In the genomic region with DNA sequence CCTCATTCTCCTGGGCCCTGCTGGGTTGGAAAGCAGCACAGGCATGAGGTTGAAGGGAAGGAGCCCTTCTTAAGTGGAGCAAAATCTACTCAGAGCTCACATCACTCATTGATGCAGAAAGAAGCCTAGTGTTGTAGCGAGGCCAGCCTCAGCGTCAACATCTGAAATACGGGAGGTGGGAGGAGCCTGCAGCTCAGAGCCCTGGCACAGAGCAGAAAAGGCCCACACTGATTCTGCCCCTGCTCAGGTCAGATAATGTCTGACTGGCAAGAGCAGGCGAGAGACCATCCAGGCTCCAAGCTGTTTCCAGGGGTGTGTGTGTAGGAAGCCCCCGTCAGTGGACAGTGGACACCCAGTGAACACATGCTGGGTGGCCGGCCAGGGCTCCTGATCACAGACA, we compare ENCODE assay signal across 35 cellular contexts.
A peak's percentile ranks its signal among the peaks of the same experiment; 100 is the strongest.
DNase-seq lines count a peak whose midpoint lies in the region; ATAC-seq, FAIRE-seq and TF ChIP-seq lines count a peak whose summit lies in the region.
"Had no signal": no experiment of that assay in that cellular context is flagged by ENCODE, and none has a peak within 500 bp of the region (broad histone marks: within the 10 kb centered on the region; RNA-seq: fewer than 3 reads in every experiment).

No MANE protein-coding gene starts in this region.

- H3K79me2 ChIP-seq in HepG2 (ENCODE audit: insufficient read depth, low read length) = no peaks in the 10 kb centered on the region

- peak; percentile 70 for ATAC-seq in left lobe of liver
- no peak for ATAC-seq in HepG2
- no peak for ATAC-seq in heart right ventricle
- ATAC-seq in stimulated activated naive CD8-positive, alpha-beta T cell treated with anti-CD3 and anti-CD28 coated beads, Interleukin-15, amount 100 ng/mL, for 72 hours = no peak
- ATAC-seq: A549; CD8-positive, alpha-beta T cell had no signal

- H3K9me3 ChIP-seq in HepG2 (ENCODE audit: low read length) (no peaks in the 10 kb centered on the region), heart right ventricle (no peaks in the 10 kb centered on the region), A673 (ENCODE audit: low read depth, low read length, poor library complexity, severe bottlenecking) (no peaks in the 10 kb centered on the region)
- H3K9me3 ChIP-seq: A549; BE2C; BLaER1; BLaER1 treated with 17β-estradiol and CSF1 and Interleukin-3, amounts not matched to agents 10 nM and 100 nM; Caco-2 had no signal

- no peak overlapping the region for H3K9ac ChIP-seq in HepG2 (ENCODE audit: insufficient read depth, low read depth, low read length)
- H3K9ac ChIP-seq: BLaER1; BLaER1 treated with 17β-estradiol and CSF1 and Interleukin-3, amounts not matched to agents 10 nM and 100 nM had no signal

- POLR2A ChIA-PET in HepG2 (lab: Yijun Ruan, JAX) (no interaction called here), A673 (lab: Charles Lee; ENCODE audit: low non-redundant PET) (no interaction called here)

- no peaks in the 10 kb centered on the region for H4K20me1 ChIP-seq in HepG2 (ENCODE audit: insufficient read depth, low read length)
- H4K20me1 ChIP-seq: BLaER1; BLaER1 treated with 17β-estradiol and CSF1 and Interleukin-3, amounts not matched to agents 10 nM and 100 nM had no signal

- H3K4me2 ChIP-seq in HepG2 (ENCODE audit: low read depth, low read length) = no peak overlapping the region
- H3K4me2 ChIP-seq: A549; BLaER1; BLaER1 treated with 17β-estradiol and CSF1 and Interleukin-3, amounts not matched to agents 10 nM and 100 nM had no signal

- H3K27me3 ChIP-seq in HepG2 (ENCODE audit: control insufficient read depth in 1 of 2, insufficient read depth in 2 of 2, low read length in 2 of 2) (no peaks in the 10 kb centered on the region), heart right ventricle (no peaks in the 10 kb centered on the region), A673 (replicated peaks; ENCODE audit: insufficient read depth, low read depth, low read length, poor library complexity) (no peaks in the 10 kb centered on the region)
- H3K27me3 ChIP-seq: BE2C; BLaER1; BLaER1 treated with 17β-estradiol and CSF1 and Interleukin-3, amounts not matched to agents 10 nM and 100 nM had no signal

- H3K4me1 Mint-ChIP-seq in stimulated activated naive CD8-positive, alpha-beta T cell treated with anti-CD3 and anti-CD28 coated beads, Interleukin-15, amount 100 ng/mL, for 72 hours = no peaks in the 10 kb centered on the region
- H3K4me1 Mint-ChIP-seq: B cell; CD14-positive monocyte; CD4-positive, alpha-beta memory T cell; CD4-positive, CD25-positive, alpha-beta regulatory T cell; CD8-positive, alpha-beta memory T cell had no signal

- no peak overlapping the region for H3K27ac Mint-ChIP-seq in stimulated activated naive CD8-positive, alpha-beta T cell treated with anti-CD3 and anti-CD28 coated beads, Interleukin-15, amount 100 ng/mL, for 72 hours
- H3K27ac Mint-ChIP-seq: B cell; CD14-positive monocyte; CD4-positive, alpha-beta memory T cell; CD4-positive, alpha-beta T cell; CD4-positive, CD25-positive, alpha-beta regulatory T cell; CD8-positive, alpha-beta memory T cell; CD8-positive, alpha-beta T cell had no signal

- no peak for TF ChIP-seq RAD21 in HepG2 (CRISPR knock-in tag; IDR thresholded peaks at IDR 0.05)

- no peak for FAIRE-seq in HepG2 (lab: Jason Lieb, UNC)
- FAIRE-seq: A204.1, A549, D721Med had no signal

- peak; percentile 60 for DNase-seq in left lobe of liver (ENCODE audit: low spot score)
- DNase-seq in HepG2 (ENCODE audit: low spot score) = no peak
- DNase-seq in superior temporal gyrus (ENCODE audit: extremely low spot score) = peak; percentile 6
- no peak for DNase-seq in heart right ventricle
- no peak for DNase-seq in A673 (ENCODE audit: low spot score)
- DNase-seq in stimulated activated naive CD8-positive, alpha-beta T cell treated with anti-CD3 and anti-CD28 coated beads, Interleukin-15, amount 100 ng/mL, for 72 hours = no peak
- DNase-seq: 8988T; ACHN; AML-193; BE2C; C1 segment of cervical spinal cord; Caco-2; Calu3; CD4-positive, alpha-beta memory T cell; CD4-positive, alpha-beta T cell; CD4-positive, CD25-positive, alpha-beta regulatory T cell; CD8-positive, alpha-beta memory T cell; CD8-positive, alpha-beta T cell; COR-L47; DMS 273 treated with DMSO at 0.1 percent for 48 hours; DMS153; DMS53; DMS79; DMS79 treated with DMSO at 0.1 percent for 48 hours; DND-41; EL had no signal

- TF ChIP-seq CTCF in HepG2 (CRISPR knock-in tag; IDR thresholded peaks at IDR 0.05) (no peak), heart right ventricle (IDR thresholded peaks at IDR 0.05) (no peak), A673 (conservative IDR thresholded peaks at IDR 0.05; ENCODE audit: low read depth, low read length) (no peak)

- H3K9me3 Mint-ChIP-seq in stimulated activated naive CD8-positive, alpha-beta T cell treated with anti-CD3 and anti-CD28 coated beads, Interleukin-15, amount 100 ng/mL, for 72 hours = peaks cover 4 to 13% of the 10 kb centered on the region in 2 donors
- H3K9me3 Mint-ChIP-seq: CD4-positive, alpha-beta memory T cell; CD4-positive, alpha-beta T cell; CD4-positive, CD25-positive, alpha-beta regulatory T cell; CD8-positive, alpha-beta memory T cell; CD8-positive, alpha-beta T cell had no signal

- H3K4me3 Mint-ChIP-seq in stimulated activated naive CD8-positive, alpha-beta T cell treated with anti-CD3 and anti-CD28 coated beads, Interleukin-15, amount 100 ng/mL, for 72 hours = no peak overlapping the region
- H3K4me3 Mint-ChIP-seq: B cell; CD14-positive monocyte; CD4-positive, alpha-beta memory T cell; CD4-positive, alpha-beta T cell; CD4-positive, CD25-positive, alpha-beta regulatory T cell; CD8-positive, alpha-beta memory T cell; CD8-positive, alpha-beta T cell had no signal

- no TSS peak for BruUV-seq in HepG2 (replicated peaks; lab: Mats Ljungman, UMichigan)
- no TSS peak for BruUV-seq in A673 (replicated peaks; lab: Mats Ljungman, UMichigan)

- H3K4me1 ChIP-seq in HepG2 (ENCODE audit: insufficient read depth, low read length) (peaks cover 56% of the 10 kb centered on the region), heart right ventricle (no peaks in the 10 kb centered on the region), A673 (ENCODE audit: insufficient read depth, low read length, poor library complexity, severe bottlenecking) (no peaks in the 10 kb centered on the region)
- H3K4me1 ChIP-seq: A549; BE2C; BLaER1; BLaER1 treated with 17β-estradiol and CSF1 and Interleukin-3, amounts not matched to agents 10 nM and 100 nM; Caco-2 had no signal

- intact Hi-C loops in HepG2 (cut with micrococcal nuclease; ENCODE audit: unreplicated experiment) (no loop called here), heart right ventricle (cut with DNase I) (no loop called here), A673 (cut with micrococcal nuclease; ENCODE audit: unreplicated experiment) (no loop called here)

- WGBS in HepG2 (ENCODE audit: low lambda C conversion rate) = 90% methylated on average over 2 of the region's 6 CpGs
- 79 to 83% methylated on average over 6 of the region's 6 CpGs for WGBS in heart right ventricle, 2 donors

- H3K27ac ChIP-seq in HepG2 (ENCODE audit: extremely low read length, insufficient read depth, low read length) (peak overlapping the region; percentile 91), heart right ventricle (no peak overlapping the region), A673 (ENCODE audit: low read depth, low read length, poor library complexity, severe bottlenecking) (no peak overlapping the region)
- H3K27ac ChIP-seq: 22Rv1; A549; BLaER1; BLaER1 treated with 17β-estradiol and CSF1 and Interleukin-3, amounts not matched to agents 10 nM and 100 nM; C4-2B had no signal

- in situ Hi-C loops in HepG2 (cut with HindIII; ENCODE audit: extremely low pct_ligation_motif_present, low pct_unique_long_range_greater_than_20kb) = no loop called here

- TF ChIP-seq POLR2A in HepG2 (IDR thresholded peaks at IDR 0.05; ENCODE audit: insufficient read depth in 1 of 2, low read depth in 2 of 2, low read length in 2 of 2) = no peak

- H3K36me3 ChIP-seq in HepG2 (replicated peaks in 1 of 2; ENCODE audit: control insufficient read depth in 1 of 2, insufficient read depth in 2 of 2, low read length in 2 of 2) = no peaks in the 10 kb centered on the region
- H3K36me3 ChIP-seq in heart right ventricle = no peaks in the 10 kb centered on the region
- H3K36me3 ChIP-seq in A673 (ENCODE audit: insufficient read depth, low read length, poor library complexity, severe bottlenecking) = no peaks in the 10 kb centered on the region
- H3K36me3 ChIP-seq: BE2C; BLaER1; BLaER1 treated with 17β-estradiol and CSF1 and Interleukin-3, amounts not matched to agents 10 nM and 100 nM had no signal

- H2AFZ ChIP-seq in HepG2 (ENCODE audit: low read length) = no peak overlapping the region

- CTCF ChIA-PET in HepG2 (lab: Yijun Ruan, JAX; ENCODE audit: low intra/inter-chr PET ratio, low total read pairs) (no interaction called here), A673 (lab: Charles Lee) (no interaction called here)

- H3K4me3 ChIP-seq in HepG2 (replicated peaks in 1 of 3; ENCODE audit: insufficient read depth in 1 of 3, low read depth in 2 of 3, low read length in 3 of 3) (no peak overlapping the region), heart right ventricle (no peak overlapping the region), A673 (ENCODE audit: low read depth, low read length, poor library complexity, severe bottlenecking) (no peak overlapping the region)
- H3K4me3 ChIP-seq: A549; BLaER1; BLaER1 treated with 17β-estradiol and CSF1 and Interleukin-3, amounts not matched to agents 10 nM and 100 nM had no signal

- no peak for TF ChIP-seq EP300 in HepG2 (IDR thresholded peaks at IDR 0.05; ENCODE audit: low read depth in 2 of 2, low read length in 2 of 2)
- no peak for TF ChIP-seq EP300 in HepG2 (CRISPR knock-in tag; IDR thresholded peaks at IDR 0.05; ENCODE audit: borderline replicate concordance)

- no peaks in the 10 kb centered on the region for H3K27me3 Mint-ChIP-seq in stimulated activated naive CD8-positive, alpha-beta T cell treated with anti-CD3 and anti-CD28 coated beads, Interleukin-15, amount 100 ng/mL, for 72 hours
- H3K27me3 Mint-ChIP-seq: B cell; CD4-positive, alpha-beta memory T cell; CD4-positive, alpha-beta T cell; CD4-positive, CD25-positive, alpha-beta regulatory T cell; CD8-positive, alpha-beta memory T cell had no signal

TF ChIP-seq in HepG2, 621 proteins besides CTCF, POLR2A, EP300 and RAD21 (continues in another document):
- no peak for TF ChIP-seq RELA (CRISPR knock-in tag; IDR thresholded peaks at IDR 0.05)
- no peak for TF ChIP-seq CENPX (CRISPR knock-in tag; IDR thresholded peaks at IDR 0.05)
- TF ChIP-seq MED13 (CRISPR knock-in tag; IDR thresholded peaks at IDR 0.05) = no peak
- no peak for TF ChIP-seq SMARCC2 (IDR thresholded peaks at IDR 0.05)
- TF ChIP-seq TCF7 (IDR thresholded peaks at IDR 0.05; ENCODE audit: low read depth) = no peak
- no peak for TF ChIP-seq ARNTL (CRISPR knock-in tag; IDR thresholded peaks at IDR 0.05)
- TF ChIP-seq NFKBIZ (CRISPR knock-in tag; IDR thresholded peaks at IDR 0.05) = no peak

Comparison
In these comparisons a context has a peak if more than half of its experiments do, and no peak if none do; other contexts are left out.
1. DNase-seq: peak in left lobe of liver (single experiment) and superior temporal gyrus (single experiment); none in HepG2 (single experiment), heart right ventricle (0 of 2), A673 (single experiment) and stimulated activated naive CD8-positive, alpha-beta T cell treated with anti-CD3 and anti-CD28 coated beads, Interleukin-15, amount 100 ng/mL, for 72 hours (0 of 2).